In the genomic region with DNA sequence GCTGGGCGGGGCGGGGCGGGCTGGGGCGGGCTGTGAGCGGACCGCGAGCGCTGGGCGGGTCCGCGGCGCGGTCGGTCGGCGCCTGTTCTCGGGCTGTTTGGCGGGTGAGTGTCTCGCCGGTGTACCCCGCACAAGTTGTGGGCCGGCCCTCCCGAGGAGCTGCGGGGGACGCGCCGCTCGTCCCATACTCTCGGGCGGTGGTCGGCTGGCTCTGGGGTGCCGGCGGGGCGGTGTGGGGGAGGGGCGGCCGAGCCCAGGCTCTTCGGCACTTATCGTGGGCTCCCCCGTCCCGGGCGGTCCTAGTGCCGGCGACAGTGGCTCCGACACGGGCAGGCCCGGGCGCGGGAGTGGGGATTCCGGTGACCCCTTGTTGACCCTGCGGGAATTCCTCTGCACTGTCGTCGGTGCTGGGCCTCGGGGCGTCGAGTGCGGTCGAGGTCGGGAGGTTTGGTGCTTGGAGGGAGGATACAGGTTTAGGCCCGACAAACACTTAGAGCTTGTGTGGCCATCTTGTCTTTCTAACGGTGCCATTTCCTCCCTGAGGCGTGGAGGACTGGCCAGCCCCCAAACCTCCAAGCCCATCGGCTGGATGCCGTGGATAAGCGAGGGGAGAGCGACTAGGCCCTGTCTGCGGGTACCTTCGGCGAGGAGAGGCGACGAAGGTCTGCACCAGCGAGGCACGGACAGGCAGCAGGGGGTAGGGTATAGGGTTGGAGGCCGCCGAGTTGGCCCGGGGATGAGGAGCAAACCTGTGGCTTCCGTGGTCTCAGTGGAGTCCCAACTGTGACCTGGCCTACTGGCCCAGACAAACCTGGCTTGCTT, we compare ENCODE assay signal across 8 cellular contexts. TPM values are rescaled to one million over a fixed set of nuclear protein-coding genes. Genes with fewer than 3 reads are reported as not detected.
DNase-seq lines count a peak whose midpoint lies in the region; ATAC-seq and TF ChIP-seq lines count a peak whose summit lies in the region.

Gene SEPTIN2 (plus strand): TSS at position 47 of the 822 bp plus-strand sequence. CDS start 8,308 bp downstream, outside the sequence.

- intact Hi-C loops in CD4-positive, alpha-beta memory T cell (cut with micrococcal nuclease), result loop anchor here (1.0 to 10.0 kb wide), 12 partner anchors 17 to 751 kb away; partner anchors contain the start of genes ATG4B, DUSP28, FARP2 and MTERF4
- intact Hi-C loops in left ventricle myocardium inferior (cut with micrococcal nuclease), result no loop called here

- peaks cover 82% of the 10 kb centered on the region for H3K4me1 ChIP-seq in CD4-positive, alpha-beta memory T cell (ENCODE audit: insufficient read depth, low read length)
- peaks cover 89% of the 10 kb centered on the region for H3K4me1 ChIP-seq in left ventricle myocardium inferior

- TF ChIP-seq CTCF in left ventricle myocardium inferior (IDR thresholded peaks at IDR 0.05; ENCODE audit: borderline replicate concordance), result no peak

- peak within 1 kb of the TSS; percentile 96 for H3K27ac ChIP-seq in CD4-positive, alpha-beta memory T cell (ENCODE audit: low read depth, low read length)
- H3K27ac ChIP-seq in left ventricle myocardium inferior (replicated peaks), result peak within 1 kb of the TSS; percentile 100

- no peaks in the 10 kb centered on the region for H3K9me3 Mint-ChIP-seq in CD4-positive, alpha-beta memory T cell
- no peaks in the 10 kb centered on the region for H3K9me3 Mint-ChIP-seq in activated naive CD8-positive, alpha-beta T cell treated with anti-CD3 and anti-CD28 coated beads, Interleukin-2, amount 50 U/mL, for 24 hours

- peak within 1 kb of the TSS; percentile 98 to 100 (median 99) for H3K27ac Mint-ChIP-seq in CD4-positive, alpha-beta memory T cell
- peak within 1 kb of the TSS; percentile 100 for H3K27ac Mint-ChIP-seq in activated naive CD8-positive, alpha-beta T cell treated with anti-CD3 and anti-CD28 coated beads, Interleukin-2, amount 50 U/mL, for 24 hours

- no peaks in the 10 kb centered on the region for H3K27me3 ChIP-seq in CD4-positive, alpha-beta memory T cell (ENCODE audit: insufficient read depth, low read length)
- H3K27me3 ChIP-seq in left ventricle myocardium inferior (ENCODE audit: low read depth), result no peaks in the 10 kb centered on the region

- H3K27me3 Mint-ChIP-seq in CD4-positive, alpha-beta memory T cell, result peaks cover 0 to 1% of the 10 kb centered on the region in 2 donors
- H3K27me3 Mint-ChIP-seq in activated naive CD8-positive, alpha-beta T cell treated with anti-CD3 and anti-CD28 coated beads, Interleukin-2, amount 50 U/mL, for 24 hours, result peaks cover 2% of the 10 kb centered on the region

- ATAC-seq in GM19328 (IDR thresholded peaks at IDR 0.05; ENCODE audit: unreplicated experiment) (peak; percentile 40), HG03457 (IDR thresholded peaks at IDR 0.05; ENCODE audit: unreplicated experiment) (peak; percentile 29)
- ATAC-seq in activated naive CD8-positive, alpha-beta T cell treated with anti-CD3 and anti-CD28 coated beads, Interleukin-2, amount 50 U/mL, for 24 hours, result peak; percentile 50

- H3K4me3 Mint-ChIP-seq in CD4-positive, alpha-beta memory T cell, result peak within 1 kb of the TSS; percentile 94 to 100 (median 98)
- peak within 1 kb of the TSS; percentile 93 for H3K4me3 Mint-ChIP-seq in activated naive CD8-positive, alpha-beta T cell treated with anti-CD3 and anti-CD28 coated beads, Interleukin-2, amount 50 U/mL, for 24 hours

- no peaks in the 10 kb centered on the region for H3K36me3 ChIP-seq in CD4-positive, alpha-beta memory T cell (ENCODE audit: insufficient read depth, low read length)
- no peaks in the 10 kb centered on the region for H3K36me3 ChIP-seq in left ventricle myocardium inferior

- H3K36me3 Mint-ChIP-seq in CD4-positive, alpha-beta memory T cell, result peaks cover 2 to 42% of the 10 kb centered on the region in 2 donors
- H3K36me3 Mint-ChIP-seq in activated naive CD8-positive, alpha-beta T cell treated with anti-CD3 and anti-CD28 coated beads, Interleukin-2, amount 50 U/mL, for 24 hours (ENCODE audit: low read depth), result peaks cover 46% of the 10 kb centered on the region

- H3K4me1 Mint-ChIP-seq in CD4-positive, alpha-beta memory T cell, result peaks cover 52 to 92% (median 69%) of the 10 kb centered on the region in 4 donors
- peaks cover 77% of the 10 kb centered on the region for H3K4me1 Mint-ChIP-seq in activated naive CD8-positive, alpha-beta T cell treated with anti-CD3 and anti-CD28 coated beads, Interleukin-2, amount 50 U/mL, for 24 hours

- H3K4me3 ChIP-seq in CD4-positive, alpha-beta memory T cell (ENCODE audit: low read length in 2 of 2), result peak within 1 kb of the TSS; percentile 87
- peak within 1 kb of the TSS; percentile 82 for H3K4me3 ChIP-seq in left ventricle myocardium inferior

- peak; percentile 47; the same call in 1 of the 2 replicates for TF ChIP-seq POLR2A in Raji (IDR thresholded peaks at IDR 0.05; ENCODE audit: insufficient read depth, low read depth, low read length)

- peak; percentile 86 to 92 (median 89) for DNase-seq in CD4-positive, alpha-beta memory T cell
- DNase-seq in activated naive CD8-positive, alpha-beta T cell treated with anti-CD3 and anti-CD28 coated beads, Interleukin-2, amount 50 U/mL, for 24 hours, result peak; percentile 75
- DNase-seq in left ventricle myocardium inferior (peak; percentile 80), renal cortical epithelial cell (ENCODE audit: low read depth) (peak; percentile 29), NCI-H1048 (lab: John Stamatoyannopoulos, UW) (no peak)

- H3K9me3 ChIP-seq in CD4-positive, alpha-beta memory T cell (ENCODE audit: control insufficient read depth in 1 of 2, low read length in 2 of 2), result no peaks in the 10 kb centered on the region
- no peaks in the 10 kb centered on the region for H3K9me3 ChIP-seq in left ventricle myocardium inferior (replicated peaks)

- POLR2A ChIA-PET in CD4-positive, alpha-beta memory T cell (lab: Charles Lee; ENCODE audit: partially characterized antibody), result interaction anchor here (0.7 to 4.1 kb wide), 27 partner anchors 10 to 755 kb away, joined by 3 to 46 read pairs (median 4); partner anchors contain the start of genes ATG4B, CAPN10, D2HGDH and DTYMK

- CTCF ChIA-PET in CD4-positive, alpha-beta memory T cell (lab: Charles Lee; ENCODE audit: partially characterized antibody), result interaction anchor here (2.4 to 3.2 kb wide), 2 partner anchors 18 to 216 kb away, joined by 5 to 14 read pairs; no protein-coding TSS in a partner anchor

RNA-seq across cellular contexts. Expression of gene SEPTIN2, which starts in this region (rescaled TPM):
- total RNA-seq in CD4-positive, alpha-beta memory T cell, result 100 to 1,000 TPM; 332 to 362 TPM
- 100 to 1,000 TPM; 187 to 249 TPM for polyA plus RNA-seq in CD4-positive, alpha-beta memory T cell
- total RNA-seq in left ventricle myocardium inferior (187 TPM), renal cortical epithelial cell (560 and 750 TPM in 2 replicates)
